ENCODE assay signal across 18 cellular contexts in genomic region chr17:75568412-75569255, GRCh38. TPM values are rescaled to one million over a fixed set of nuclear protein-coding genes. Genes with fewer than 3 reads are reported as not detected.
DNase-seq lines count a peak whose midpoint lies in the region; FAIRE-seq and TF ChIP-seq lines count a peak whose summit lies in the region.
"Had no signal": no experiment of that assay in that cellular context is flagged by ENCODE, and none has a peak within 500 bp of the region (broad histone marks: within the 10 kb centered on the region; RNA-seq: fewer than 3 reads in every experiment).

No MANE protein-coding gene starts in this region.

- H2AFZ ChIP-seq in osteoblast (ENCODE audit: low read length): no peak overlapping the region
- H2AFZ ChIP-seq: GM23338 had no signal

- whole genome bisulfite sequencing in endodermal cell (ENCODE audit: insufficient coverage in 1 of 2, insufficient read length in 1 of 2), 2 experiments: 93 to 97% methylated on average over 17 to 31 of the region's 31 CpGs

- H3K4me1 ChIP-seq in endodermal cell (ENCODE audit: control insufficient read depth, insufficient read depth, low read length) (no peaks in the 10 kb centered on the region), osteoblast (ENCODE audit: insufficient read depth, low read length) (no peaks in the 10 kb centered on the region)

- FAIRE-seq in urothelium cell line (lab: Jason Lieb, UNC): peak; percentile 13
- FAIRE-seq: G401.6, GM12878, GM19239 had no signal

- H3K79me2 ChIP-seq in osteoblast (ENCODE audit: insufficient read depth, low read length): no peaks in the 10 kb centered on the region

- peak; percentile 38 for DNase-seq in endodermal cell
- DNase-seq in islet precursor cell: peak; percentile 48
- peak; percentile 74 for DNase-seq in osteoblast (ENCODE audit: insufficient read length, low spot score, missing footprints)
- DNase-seq in urothelium cell line (ENCODE audit: low spot score): no peak
- no peak for DNase-seq in GDM1 (lab: John Stamatoyannopoulos, UW)
- DNase-seq in NCI-H1105 treated with DMSO at 0.1 percent for 48 hours (lab: John Stamatoyannopoulos, UW): no peak
- DNase-seq in activated CD4-positive, CD25-positive, alpha-beta regulatory T cell treated with anti-CD3 and anti-CD28 coated beads, Interleukin-2, amount 50 U/mL, for 72 hours: no peak
- DNase-seq: C1 segment of cervical spinal cord; Calu3; CD4-positive, alpha-beta memory T cell; COR-L47; DMS153; DND-41; H9 had no signal

- H3K9ac ChIP-seq in endodermal cell (ENCODE audit: extremely low read depth, low read length, poor library complexity, severe bottlenecking): no peak overlapping the region

- no peaks in the 10 kb centered on the region for H3K4me1 Mint-ChIP-seq in endodermal cell
- H3K4me1 Mint-ChIP-seq: CD4-positive, alpha-beta memory T cell; GM23338; H9 had no signal

- peaks cover 7% of the 10 kb centered on the region for H3K36me3 ChIP-seq in endodermal cell (ENCODE audit: control insufficient read depth, insufficient read depth, low read length)
- no peaks in the 10 kb centered on the region for H3K36me3 ChIP-seq in osteoblast (ENCODE audit: insufficient read depth, low read length)

- H3K9me3 Mint-ChIP-seq in endodermal cell: no peaks in the 10 kb centered on the region
- H3K9me3 Mint-ChIP-seq: CD4-positive, alpha-beta memory T cell; GM23338; H9 had no signal

- H3K4me3 ChIP-seq in endodermal cell (ENCODE audit: low read length) (no peak overlapping the region), osteoblast (ENCODE audit: insufficient read depth, low read length) (no peak overlapping the region)
- H3K4me3 ChIP-seq: GM12878, GM23338 had no signal

- peaks cover 37% of the 10 kb centered on the region for H3K36me3 Mint-ChIP-seq in endodermal cell (ENCODE audit: low read depth)

- H3K27ac ChIP-seq in endodermal cell (ENCODE audit: low read depth, low read length) (no peak overlapping the region), osteoblast (ENCODE audit: low read depth, low read length) (no peak overlapping the region)

- TF ChIP-seq CTCF in endodermal cell (conservative IDR thresholded peaks at IDR 0.05): no peak
- no peak for TF ChIP-seq CTCF in osteoblast (IDR thresholded peaks at IDR 0.05; ENCODE audit: extremely low read depth, low read depth, low read length)

- H3K27ac Mint-ChIP-seq in endodermal cell: no peak overlapping the region
- H3K27ac Mint-ChIP-seq: CD4-positive, alpha-beta memory T cell; GM23338 had no signal

- H3K27me3 ChIP-seq in endodermal cell (ENCODE audit: control insufficient read depth, insufficient read depth, low read length, poor library complexity, severe bottlenecking) (no peaks in the 10 kb centered on the region), osteoblast (ENCODE audit: insufficient read depth, low read length) (no peaks in the 10 kb centered on the region)

- no peaks in the 10 kb centered on the region for H3K9me3 ChIP-seq in endodermal cell (ENCODE audit: control insufficient read depth, low read length)
- no peaks in the 10 kb centered on the region for H3K9me3 ChIP-seq in osteoblast (ENCODE audit: low read depth, low read length)

- no peaks in the 10 kb centered on the region for H3K27me3 Mint-ChIP-seq in endodermal cell (ENCODE audit: insufficient read depth)
- H3K27me3 Mint-ChIP-seq: CD4-positive, alpha-beta memory T cell had no signal

- H4K20me1 ChIP-seq in osteoblast (ENCODE audit: insufficient read depth, low read length): no peaks in the 10 kb centered on the region

- H3K4me2 ChIP-seq in osteoblast (ENCODE audit: insufficient read depth, low read length): no peak overlapping the region
- H3K4me2 ChIP-seq: GM23338 had no signal

- H3K4me3 Mint-ChIP-seq in endodermal cell: no peak overlapping the region
- H3K4me3 Mint-ChIP-seq: CD4-positive, alpha-beta memory T cell; GM23338; H9 had no signal

RNA-seq across cellular contexts. Expression of gene MYO15B, which starts 19.0 kb away (rescaled TPM):
- total RNA-seq in endodermal cell: 100 to 1,000 TPM in 1 of 2 donors, 10 to 100 TPM in 1; 89.0 to 123 TPM
- polyA plus RNA-seq in endodermal cell (2013, experiment 1 of 2): 22.2 TPM
- polyA plus RNA-seq in endodermal cell (2013, experiment 2 of 2): 14.5 TPM
- 0.88 and 1.4 TPM in 2 replicates for total RNA-seq in osteoblast

RNA-seq across cellular contexts. Expression of gene LLGL2, which starts 43.1 kb away (rescaled TPM):
- total RNA-seq in endodermal cell (100 to 1,000 TPM; 128 to 149 TPM), osteoblast (0.36 and 0.59 TPM in 2 replicates)
- polyA plus RNA-seq in endodermal cell (2013, experiment 1 of 2): 20.2 TPM
- polyA plus RNA-seq in endodermal cell (2013, experiment 2 of 2): 16.5 TPM

RNA-seq across cellular contexts. Expression of gene TSEN54, which starts 52.3 kb away (rescaled TPM):
- 10 to 100 TPM; 37.7 to 39.1 TPM for total RNA-seq in endodermal cell
- 30.2 TPM for polyA plus RNA-seq in endodermal cell (2013, experiment 1 of 2)
- 32.7 TPM for polyA plus RNA-seq in endodermal cell (2013, experiment 2 of 2)
- total RNA-seq in osteoblast: 9.7 and 10.9 TPM in 2 replicates

RNA-seq across cellular contexts. Expression of gene CASKIN2, which starts 53.3 kb away (rescaled TPM):
- 10 to 100 TPM; 26.4 to 31.0 TPM for total RNA-seq in endodermal cell
- 14.9 TPM for polyA plus RNA-seq in endodermal cell (2013, experiment 1 of 2)
- 11.8 TPM for polyA plus RNA-seq in endodermal cell (2013, experiment 2 of 2)
- 8.7 and 10.3 TPM in 2 replicates for total RNA-seq in osteoblast
- polyA plus RNA-seq: CD4-positive, alpha-beta memory T cell had no signal

Comparison
In these comparisons a context has a peak if more than half of its experiments do, and no peak if none do; other contexts are left out.
1. DNase-seq: peak in endodermal cell (single experiment), islet precursor cell (single experiment) and osteoblast (single experiment); none in urothelium cell line (single experiment), GDM1 (single experiment), NCI-H1105 treated with DMSO at 0.1 percent for 48 hours (single experiment) and activated CD4-positive, CD25-positive, alpha-beta regulatory T cell treated with anti-CD3 and anti-CD28 coated beads, Interleukin-2, amount 50 U/mL, for 72 hours (single experiment).
2. RNA of gene MYO15B, which starts 19.0 kb away (total RNA-seq): 89.0 to 123 TPM in endodermal cell; 0.88 to 1.4 TPM in osteoblast; every median in the first group is over 10 times any median in the second.
3. RNA of gene LLGL2, which starts 43.1 kb away (total RNA-seq): 128 to 149 TPM in endodermal cell; 0.36 to 0.59 TPM in osteoblast; every median in the first group is over 10 times any median in the second.